In genomic region chr11:17369685-17370243, GRCh38 we compare ENCODE assay signal across 21 cellular contexts. TPM values are rescaled to one million over a fixed set of nuclear protein-coding genes. Genes with fewer than 3 reads are reported as not detected.
"Had no signal": no experiment of that assay in that cellular context is flagged by ENCODE, and none has a peak within 500 bp of the region (broad histone marks: within the 10 kb centered on the region; RNA-seq: fewer than 3 reads in every experiment).

No MANE protein-coding gene starts in this region.

- DNase-seq: IMR-90, MV-4-11, NCI-H1092, NCI-H1105 treated with DMSO at 0.1 percent for 48 hours, NCI-H1417 treated with DMSO at 0.1 percent for 48 hours, NCI-H146, NCI-H1694 treated with DMSO at 0.1 percent for 48 hours, NCI-H2029, NCI-H2081 treated with DMSO at 0.1 percent for 48 hours, NCI-H2171, NCI-H226, NCI-H446, NCI-H510A, NCI-H524 treated with DMSO at 0.1 percent for 48 hours, NCI-H69, NCI-H774, Right ventricle myocardium superior, RPMI8226, SIG-M5 had no signal

- H3K27ac ChIP-seq: SJSA1, SK-N-MC had no signal

- H3K4me3 ChIP-seq: SJSA1, SK-N-MC had no signal

RNA-seq across cellular contexts. Expression of gene KCNJ11, which starts 18.7 kb away (rescaled TPM):
- total RNA-seq: IMR-90, SJSA1 had no signal
